In genomic region chr9:22440841-22441240, GRCh38 we compare ENCODE assay signal across 21 cellular contexts.
"Had no signal": no experiment of that assay in that cellular context is flagged by ENCODE, and none has a peak within 500 bp of the region (broad histone marks: within the 10 kb centered on the region; RNA-seq: fewer than 3 reads in every experiment).

No MANE protein-coding gene starts in this region.

- ATAC-seq: foreskin keratinocyte, gastroesophageal sphincter, heart left ventricle, left colon, left lobe of liver, lower lobe of right lung, mucosa of descending colon had no signal

- H3K9me3 Mint-ChIP-seq: mesothelial cell of epicardium had no signal

- DNase-seq: caudate nucleus; cerebellar nuclear complex; cortex of kidney; dorsolateral prefrontal cortex; effector CD4-positive, alpha-beta T cell; effector memory CD4-positive, alpha-beta T cell; foreskin keratinocyte; hippocampal formation; kidney glomerular epithelial cell; left colon; left ventricle myocardium inferior; lower lobe of right lung; mesenchymal stem cell had no signal

- H3K4me1 ChIP-seq: foreskin keratinocyte, lower lobe of right lung had no signal

- H3K27ac ChIP-seq: dorsolateral prefrontal cortex, esophagus muscularis mucosa, foreskin keratinocyte, gastroesophageal sphincter, heart left ventricle, left ventricle myocardium inferior, lower lobe of right lung had no signal

- H3K4me3 ChIP-seq: dorsolateral prefrontal cortex, esophagus muscularis mucosa, gastroesophageal sphincter, heart left ventricle, left ventricle myocardium inferior, lower lobe of right lung, mucosa of descending colon had no signal

- H3K4me3 Mint-ChIP-seq: central memory CD8-positive, alpha-beta T cell; dendritic cell treated with granulocyte-macrophage colony-stimulating factor and Interleukin-4, amounts not matched to agents 40 ng/mL and 50 ng/mL, for 4 days; mesothelial cell of epicardium had no signal

- H3K27ac Mint-ChIP-seq: dendritic cell treated with granulocyte-macrophage colony-stimulating factor and Interleukin-4, amounts not matched to agents 40 ng/mL and 50 ng/mL, for 4 days; mesothelial cell of epicardium had no signal

- H3K9me3 ChIP-seq: esophagus muscularis mucosa, heart left ventricle, left ventricle myocardium inferior, lower lobe of right lung, mucosa of descending colon had no signal

- H3K27me3 ChIP-seq: esophagus muscularis mucosa, gastroesophageal sphincter had no signal

- H3K4me1 Mint-ChIP-seq: central memory CD8-positive, alpha-beta T cell; mesothelial cell of epicardium had no signal

- H3K36me3 ChIP-seq: esophagus muscularis mucosa, gastroesophageal sphincter, heart left ventricle, left ventricle myocardium inferior, lower lobe of right lung had no signal
